8 cellular contexts compared by ENCODE assay signal in genomic region chr3:113531826-113532697, GRCh38. TPM values are rescaled to one million over a fixed set of nuclear protein-coding genes. Genes with fewer than 3 reads are reported as not detected.
DNase-seq lines count a peak whose midpoint lies in the region; ATAC-seq and TF ChIP-seq lines count a peak whose summit lies in the region.

Gene SIDT1, plus strand, starts transcription at chr3:113532555. Its CDS starts 467 bp downstream, at chr3:113533022.

- DNase-seq in A172 (ENCODE audit: low spot score) (peak; percentile 18), NCI-H524 treated with DMSO at 0.1 percent for 48 hours (lab: John Stamatoyannopoulos, UW) (peak; percentile 23), activated T-cell treated with anti-CD3 and anti-CD28 coated beads for 4 hours (peak; percentile 53), fibroblast of lung (ENCODE audit: low read depth in 2 of 2) (peak in 1 of 2 donors; percentile 15), neural progenitor cell (ENCODE audit: low spot score) (peak; percentile 39), type B pancreatic cell (ENCODE audit: extremely low spot score, unreplicated experiment) (no peak)

- no peak within 1 kb of the TSS for H2AFZ ChIP-seq in fibroblast of lung (ENCODE audit: low read length)
- H2AFZ ChIP-seq in neural progenitor cell (replicated peaks), result peak within 1 kb of the TSS; percentile 81

- no peaks in the 10 kb centered on the region for H3F3A ChIP-seq in neural progenitor cell (ENCODE audit: low read depth)

- H3K4me2 ChIP-seq in fibroblast of lung (ENCODE audit: extremely low read depth, insufficient read depth, low read length), result peak within 1 kb of the TSS; percentile 69
- peak within 1 kb of the TSS; percentile 88 for H3K4me2 ChIP-seq in neural progenitor cell

- H3K36me3 Mint-ChIP-seq in neural progenitor cell (no peaks in the 10 kb centered on the region), type B pancreatic cell (no peaks in the 10 kb centered on the region)

- no peak within 1 kb of the TSS for H3K27ac ChIP-seq in fibroblast of lung (ENCODE audit: insufficient read depth, low read length)
- H3K27ac ChIP-seq in neural progenitor cell, result no peak within 1 kb of the TSS

- H3K9me3 ChIP-seq in fibroblast of lung (ENCODE audit: control insufficient read depth, insufficient read depth, low read depth, low read length), result no peaks in the 10 kb centered on the region
- H3K9me3 ChIP-seq in neural progenitor cell (ENCODE audit: low read depth), result no peaks in the 10 kb centered on the region

- peaks cover 4% of the 10 kb centered on the region for H3K4me1 ChIP-seq in fibroblast of lung (ENCODE audit: control insufficient read depth, extremely low read depth, insufficient read depth, low read length)
- peaks cover 5% of the 10 kb centered on the region for H3K4me1 ChIP-seq in neural progenitor cell

- no peaks in the 10 kb centered on the region for H3K9me3 Mint-ChIP-seq in neural progenitor cell
- no peaks in the 10 kb centered on the region for H3K9me3 Mint-ChIP-seq in type B pancreatic cell

- peak in 1 of 2 donors; percentile 15 for TF ChIP-seq CTCF in fibroblast of lung (conservative IDR thresholded peaks at IDR 0.05 in 1 of 2, IDR thresholded peaks at IDR 0.05 in 1 of 2; ENCODE audit: low read depth in 1 of 2, low read length in 2 of 2)
- TF ChIP-seq CTCF in neural progenitor cell (IDR thresholded peaks at IDR 0.05), result no peak
- TF ChIP-seq CTCF in type B pancreatic cell (conservative IDR thresholded peaks at IDR 0.05), result no peak

- H3K79me2 ChIP-seq in fibroblast of lung (ENCODE audit: control insufficient read depth, insufficient read depth, low read length) (no peaks in the 10 kb centered on the region), neural progenitor cell (ENCODE audit: low read depth) (no peaks in the 10 kb centered on the region)

- TF ChIP-seq POLR2A in GM18526 (IDR thresholded peaks at IDR 0.05; ENCODE audit: extremely low read depth, insufficient read length), result peak; percentile 75

- H3K4me3 Mint-ChIP-seq in neural progenitor cell, result peak within 1 kb of the TSS; percentile 91
- peak within 1 kb of the TSS; percentile 92 for H3K4me3 Mint-ChIP-seq in type B pancreatic cell

- H3K27me3 Mint-ChIP-seq in neural progenitor cell (ENCODE audit: insufficient read depth, low read depth) (peaks cover 55% of the 10 kb centered on the region), type B pancreatic cell (peaks cover 91% of the 10 kb centered on the region)

- H3K9ac ChIP-seq in fibroblast of lung (ENCODE audit: insufficient read depth, low read length) (no peak within 1 kb of the TSS), neural progenitor cell (no peak within 1 kb of the TSS)

- H4K20me1 ChIP-seq in fibroblast of lung (ENCODE audit: control insufficient read depth, extremely low read depth, insufficient read depth, low read length), result no peaks in the 10 kb centered on the region
- H4K20me1 ChIP-seq in neural progenitor cell (ENCODE audit: low read depth), result no peaks in the 10 kb centered on the region

- peaks cover 16% of the 10 kb centered on the region for H3K4me1 Mint-ChIP-seq in neural progenitor cell
- H3K4me1 Mint-ChIP-seq in type B pancreatic cell (ENCODE audit: unreplicated experiment), result peaks cover 14% of the 10 kb centered on the region

- H3K36me3 ChIP-seq in fibroblast of lung (ENCODE audit: control insufficient read depth, insufficient read depth, low read length), result no peaks in the 10 kb centered on the region
- no peaks in the 10 kb centered on the region for H3K36me3 ChIP-seq in neural progenitor cell

- H3K27ac Mint-ChIP-seq in neural progenitor cell, result peak within 1 kb of the TSS; percentile 30
- H3K27ac Mint-ChIP-seq in type B pancreatic cell, result peak within 1 kb of the TSS; percentile 28

- peaks cover 46% of the 10 kb centered on the region for H3K27me3 ChIP-seq in fibroblast of lung (ENCODE audit: control insufficient read depth, insufficient read depth, low read length)
- peaks cover 100% of the 10 kb centered on the region for H3K27me3 ChIP-seq in neural progenitor cell

- peak; percentile 76 for ATAC-seq in HG03060 (IDR thresholded peaks at IDR 0.05; ENCODE audit: low read depth, unreplicated experiment)

- peak within 1 kb of the TSS; percentile 25 to 64 (median 42) for H3K4me3 ChIP-seq in fibroblast of lung (replicated peaks in 1 of 4; ENCODE audit: control extremely low read depth in 1 of 4, insufficient read depth in 1 of 4, low read depth in 3 of 4, low read length in 4 of 4)
- peak within 1 kb of the TSS; percentile 54 for H3K4me3 ChIP-seq in neural progenitor cell

RNA-seq across cellular contexts. Expression of gene SIDT1, which starts in this region (rescaled TPM):
- total RNA-seq in A172 (2014; rRNA removed; shearing (Covaris generic)), result 0.02 TPM in 1 of 2 replicates, not detected in the other
- total RNA-seq in fibroblast of lung, result not detected in 2 replicates
- 0.01 TPM in 1 of 2 replicates, not detected in the other for polyA plus RNA-seq in fibroblast of lung
- polyA plus RNA-seq in fibroblast of lung (2012), result 0.21 TPM in 1 of 2 replicates, not detected in the other
- 0.12 TPM in 1 of 2 replicates, not detected in the other for polyA minus RNA-seq in fibroblast of lung (ENCODE audit: low replicate concordance)
- total RNA-seq in neural progenitor cell (ENCODE audit: low replicate concordance), result not detected in 2 replicates
- 0.83 and 0.97 TPM in 2 replicates for total RNA-seq in type B pancreatic cell (ENCODE audit: low replicate concordance)

Comparison
In these comparisons a context has a peak if more than half of its experiments do, and no peak if none do; other contexts are left out.
1. Peak in DNase-seq in A172; RNA of the gene not detected or under 1 TPM.
2. Peak in DNase-seq, H3K4me3 ChIP-seq and H3K4me2 ChIP-seq in neural progenitor cell; RNA of the gene not detected or under 1 TPM.